Comparison of ENCODE assay signal across 26 cellular contexts in genomic region chr7:104804696-104805095, GRCh38.
"Had no signal": no experiment of that assay in that cellular context is flagged by ENCODE, and none has a peak within 500 bp of the region (broad histone marks: within the 10 kb centered on the region; RNA-seq: fewer than 3 reads in every experiment).

No MANE protein-coding gene starts in this region.

- H3K27ac ChIP-seq: adrenal gland, body of pancreas, colonic mucosa, epithelial cell of prostate, esophagus squamous epithelium, foreskin keratinocyte, gastroesophageal sphincter, heart right ventricle had no signal

- DNase-seq: activated B cell treated with CpG ODN at 0.5 μM for 24 hours; activated CD4-positive, alpha-beta T cell treated with anti-CD3 and anti-CD28 coated beads for 48 hours; activated CD4-positive, alpha-beta T cell treated with anti-CD3 and anti-CD28 coated beads, Interleukin-2, amount 50 U/mL, for 1 hour; activated CD4-positive, alpha-beta T cell treated with anti-CD3 and anti-CD28 coated beads, Interleukin-2, amount 50 U/mL, for 48 hours; activated CD8-positive, alpha-beta memory T cell treated with anti-CD3 and anti-CD28 coated beads for 24 hours; activated CD8-positive, alpha-beta T cell treated with anti-CD3 and anti-CD28 coated beads for 36 hours; activated effector memory CD4-positive, alpha-beta T cell treated with anti-CD3 and anti-CD28 coated beads, Interleukin-2, amount 50 U/mL, for 16 hours; activated naive CD4-positive, alpha-beta T cell treated with anti-CD3 and anti-CD28 coated beads for 36 hours; activated naive CD8-positive, alpha-beta T cell treated with anti-CD3 and anti-CD28 coated beads for 36 hours; activated naive CD8-positive, alpha-beta T cell treated with anti-CD3 and anti-CD28 coated beads, Interleukin-2, amount 50 U/mL, for 24 hours; activated T-cell treated with anti-CD3 and anti-CD28 coated beads, Interleukin-2, amount 50 U/mL, for 4 hours; adrenal gland; aorta; body of pancreas; central memory CD4-positive, alpha-beta T cell; cerebellar nuclear complex; colonic mucosa; effector CD8-positive, alpha-beta T cell; esophagus squamous epithelium; foreskin keratinocyte; heart right ventricle; T-helper 1 cell; T-helper 17 cell; T1000 had no signal

- H3K4me3 ChIP-seq: adrenal gland, body of pancreas, colonic mucosa, esophagus squamous epithelium, gastroesophageal sphincter, heart right ventricle had no signal
